In genomic region chr2:104164721-104165252, GRCh38 we compare ENCODE assay signal across 21 cellular contexts.
"Had no signal": no experiment of that assay in that cellular context is flagged by ENCODE, and none has a peak within 500 bp of the region (broad histone marks: within the 10 kb centered on the region; RNA-seq: fewer than 3 reads in every experiment).

No MANE protein-coding gene starts in this region.

- H3K4me3 Mint-ChIP-seq: memory B cell, mesothelial cell of epicardium, natural killer cell, neural crest cell had no signal

- H3K9me3 Mint-ChIP-seq: mesothelial cell of epicardium had no signal

- H3K27me3 Mint-ChIP-seq: memory B cell had no signal

- H3K4me1 ChIP-seq: left ventricle myocardium inferior, lower lobe of right lung, right atrium auricular region had no signal

- H3K9me3 ChIP-seq: left ventricle myocardium inferior, lower lobe of right lung, ovary, right atrium auricular region had no signal

- ATAC-seq: left cardiac atrium, lower lobe of right lung, natural killer cell had no signal

- H3K36me3 ChIP-seq: left ventricle myocardium inferior, lower lobe of right lung, ovary, right atrium auricular region had no signal

- H3K4me1 Mint-ChIP-seq: memory B cell, mesothelial cell of epicardium, natural killer cell, neural crest cell had no signal

- H3K27me3 ChIP-seq: hepatocyte, ovary, right atrium auricular region had no signal

- H3K79me2 ChIP-seq: hepatocyte had no signal

- H3K27ac Mint-ChIP-seq: memory B cell, mesothelial cell of epicardium, natural killer cell had no signal

- DNase-seq: effector CD4-positive, alpha-beta T cell; foreskin melanocyte; head of caudate nucleus; kidney; left cardiac atrium; left ventricle myocardium inferior; lower lobe of right lung; natural killer cell; nucleus accumbens; ovary; small intestine; stimulated activated CD4-positive, alpha-beta T cell treated with anti-CD3 and anti-CD28 coated beads, Interleukin-12 subunit alpha, Interleukin-12 subunit beta, amount 100 ng/mL, for 4 hours; stimulated activated naive CD4-positive, alpha-beta T cell treated with Interleukin-2 at 50 U/mL for 16 hours; trophoblast cell had no signal

- H2AFZ ChIP-seq: hepatocyte had no signal

- H3K27ac ChIP-seq: coronary artery, hepatocyte, left ventricle myocardium inferior, lower lobe of right lung, ovary, right atrium auricular region had no signal

- H3K4me3 ChIP-seq: coronary artery, hepatocyte, left ventricle myocardium inferior, lower lobe of right lung, ovary, right atrium auricular region had no signal

- FAIRE-seq: kidney, small intestine, urothelium cell line had no signal

- H3K4me2 ChIP-seq: hepatocyte had no signal

- H3K36me3 Mint-ChIP-seq: memory B cell, mesothelial cell of epicardium, natural killer cell had no signal
